Comparison of ENCODE assay signal across 12 cellular contexts in genomic region chr20:24950128-24950835, GRCh38. TPM values are rescaled to one million over a fixed set of nuclear protein-coding genes. Genes with fewer than 3 reads are reported as not detected.
DNase-seq lines count a peak whose midpoint lies in the region; ATAC-seq, FAIRE-seq and TF ChIP-seq lines count a peak whose summit lies in the region.
"Had no signal": no experiment of that assay in that cellular context is flagged by ENCODE, and none has a peak within 500 bp of the region (broad histone marks: within the 10 kb centered on the region; RNA-seq: fewer than 3 reads in every experiment).

No MANE protein-coding gene starts in this region.

- H3K9me3 Mint-ChIP-seq in activated T-cell treated with anti-CD3 and anti-CD28 coated beads, Interleukin-2, amount 50 U/mL, for 4 hours = peaks cover 17% of the 10 kb centered on the region

- H3K27me3 ChIP-seq in body of pancreas (no peaks in the 10 kb centered on the region), muscle layer of duodenum (ENCODE audit: low read depth, low read length) (no peaks in the 10 kb centered on the region)

- intact Hi-C loops in body of pancreas (cut with DNase I) = no loop called here

- H3K4me1 Mint-ChIP-seq in activated T-cell treated with anti-CD3 and anti-CD28 coated beads, Interleukin-2, amount 50 U/mL, for 4 hours (ENCODE audit: low read depth) = peaks cover 71% of the 10 kb centered on the region

- 21 to 46% methylated on average over 3 to 12 of the region's 12 CpGs for WGBS in body of pancreas, 2 donors

- no peaks in the 10 kb centered on the region for H3K9me3 ChIP-seq in body of pancreas
- peaks cover 0 to 2% of the 10 kb centered on the region in 2 donors for H3K9me3 ChIP-seq in muscle layer of duodenum (ENCODE audit: control insufficient read depth in 1 of 2, low read length in 2 of 2)

- no peak for ATAC-seq in activated T-cell treated with anti-CD3 and anti-CD28 coated beads, Interleukin-2, amount 50 U/mL, for 4 hours
- ATAC-seq in body of pancreas = peak; percentile 27

- no peaks in the 10 kb centered on the region for H3K27me3 Mint-ChIP-seq in activated T-cell treated with anti-CD3 and anti-CD28 coated beads, Interleukin-2, amount 50 U/mL, for 4 hours (ENCODE audit: low read depth)

- no peak for TF ChIP-seq CTCF in body of pancreas (IDR thresholded peaks at IDR 0.05)

- peaks cover 18% of the 10 kb centered on the region for H3K36me3 Mint-ChIP-seq in activated T-cell treated with anti-CD3 and anti-CD28 coated beads, Interleukin-2, amount 50 U/mL, for 4 hours (ENCODE audit: insufficient read depth)

- no peaks in the 10 kb centered on the region for H3K36me3 ChIP-seq in body of pancreas (replicated peaks in 1 of 2; ENCODE audit: insufficient read depth in 1 of 2, low read depth in 2 of 2)
- H3K36me3 ChIP-seq in muscle layer of duodenum (ENCODE audit: control insufficient read depth in 1 of 2, insufficient read depth in 2 of 2, low read length in 2 of 2) = no peaks in the 10 kb centered on the region

- DNase-seq in activated T-cell treated with anti-CD3 and anti-CD28 coated beads, Interleukin-2, amount 50 U/mL, for 4 hours = no peak
- no peak for DNase-seq in activated T-cell treated with anti-CD3 and anti-CD28 coated beads, Interleukin-2, amount 50 U/mL, for 1 hour
- DNase-seq in body of pancreas = peak in 1 of 4 donors; percentile 9
- DNase-seq in ureter (ENCODE audit: low spot score) = peak; percentile 40
- DNase-seq in Ammon's horn (ENCODE audit: low spot score) = no peak
- no peak for DNase-seq in putamen (ENCODE audit: low spot score)
- DNase-seq in GM12892 (ENCODE audit: insufficient read length) = no peak
- DNase-seq: hypothalamus, NCI-H2081 had no signal

- H3K4me1 ChIP-seq in body of pancreas = no peaks in the 10 kb centered on the region
- peaks cover 0 to 5% of the 10 kb centered on the region in 2 donors for H3K4me1 ChIP-seq in muscle layer of duodenum (ENCODE audit: control insufficient read depth in 1 of 2, insufficient read depth in 2 of 2, low read length in 2 of 2)

- peak overlapping the region; percentile 88 for H3K4me3 Mint-ChIP-seq in activated T-cell treated with anti-CD3 and anti-CD28 coated beads, Interleukin-2, amount 50 U/mL, for 4 hours

- H3K4me3 ChIP-seq in body of pancreas (no peak overlapping the region), muscle layer of duodenum (ENCODE audit: low read depth in 1 of 2, low read length in 2 of 2) (peak overlapping the region; percentile 11 to 33)

- TF ChIP-seq POLR2A in body of pancreas (IDR thresholded peaks at IDR 0.05) = no peak
- no peak for TF ChIP-seq POLR2A in GM12892 (IDR thresholded peaks at IDR 0.05; ENCODE audit: low read depth, low read length)

- no peak for FAIRE-seq in GM12892 (lab: Jason Lieb, UNC)
- FAIRE-seq: endometrium, TTC549 had no signal

- H3K27ac ChIP-seq in body of pancreas = no peak overlapping the region
- peak overlapping the region; percentile 23 for H3K27ac ChIP-seq in muscle layer of duodenum (ENCODE audit: low read length)

RNA-seq across cellular contexts. Expression of gene CST7, which starts 1.2 kb away (rescaled TPM):
- 10 to 100 TPM; 21.3 to 49.7 (median 46.9) TPM for total RNA-seq in activated T-cell treated with anti-CD3 and anti-CD28 coated beads, Interleukin-2, amount 50 U/mL, for 4 hours
- total RNA-seq in body of pancreas (1 to 10 TPM; 1.8 to 4.0 TPM), ureter (1.6 TPM)
- not detected for polyA plus RNA-seq in GM12892 (2012; ENCODE audit: missing spikeins)

RNA-seq across cellular contexts. Expression of gene APMAP, which starts 42.3 kb away (rescaled TPM):
- total RNA-seq in activated T-cell treated with anti-CD3 and anti-CD28 coated beads, Interleukin-2, amount 50 U/mL, for 4 hours = 10 to 100 TPM; 58.8 to 61.9 (median 61.4) TPM
- total RNA-seq in body of pancreas (10 to 100 TPM; 38.9 to 51.4 TPM), ureter (74.0 TPM)
- 21.6 TPM for polyA plus RNA-seq in GM12892 (2012; ENCODE audit: missing spikeins)

Comparison
In these comparisons a context has a peak if more than half of its experiments do, and no peak if none do; other contexts are left out.
1. H3K4me3 ChIP-seq: peak in muscle layer of duodenum (2 of 2); none in body of pancreas (0 of 2).